Comparison of ENCODE assay signal across 10 cellular contexts in the genomic region with DNA sequence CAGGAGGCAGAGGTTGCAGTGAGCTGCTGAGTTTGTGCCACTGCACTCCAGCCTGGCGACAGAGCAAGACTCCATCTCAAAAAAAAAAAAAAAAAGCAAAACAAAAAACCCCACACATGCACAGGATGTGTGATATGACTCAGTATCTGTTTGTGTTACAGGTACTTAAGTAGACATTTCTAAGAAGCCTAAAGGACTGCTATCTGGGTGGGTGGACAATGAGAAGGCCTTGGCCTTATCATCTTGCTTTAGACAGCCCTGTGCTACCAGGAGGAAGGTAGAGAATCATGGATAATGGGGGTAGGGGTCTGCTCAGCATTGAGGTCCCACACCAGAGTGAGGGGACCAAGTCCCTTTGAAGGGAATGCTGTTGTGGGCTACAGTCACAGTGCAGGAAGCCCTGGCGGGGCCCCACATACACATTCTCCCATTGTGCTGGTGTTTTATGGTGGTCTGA. TPM values are rescaled to one million over a fixed set of nuclear protein-coding genes. Genes with fewer than 3 reads are reported as not detected.
DNase-seq lines count a peak whose midpoint lies in the region; ATAC-seq and TF ChIP-seq lines count a peak whose summit lies in the region.
"Had no signal": no experiment of that assay in that cellular context is flagged by ENCODE, and none has a peak within 500 bp of the region (broad histone marks: within the 10 kb centered on the region; RNA-seq: fewer than 3 reads in every experiment).

No MANE protein-coding gene starts in this region.

- no peak overlapping the region for H2AFZ ChIP-seq in MM.1S (ENCODE audit: low read length)

- H3K4me1 ChIP-seq in BLaER1 (peaks cover 100% of the 10 kb centered on the region), vagina (peaks cover 7% of the 10 kb centered on the region), MM.1S (ENCODE audit: low read length) (no peaks in the 10 kb centered on the region)
- H3K4me1 ChIP-seq: Caco-2 had no signal

- H3K9me3 Mint-ChIP-seq in effector memory CD8-positive, alpha-beta T cell: no peaks in the 10 kb centered on the region

- peak overlapping the region; percentile 56 to 72 for H3K4me3 Mint-ChIP-seq in effector memory CD8-positive, alpha-beta T cell

- H3K27ac ChIP-seq in BLaER1: no peak overlapping the region
- H3K27ac ChIP-seq in vagina: no peak overlapping the region
- no peak overlapping the region for H3K27ac ChIP-seq in brain microvascular endothelial cell
- no peak overlapping the region for H3K27ac ChIP-seq in MM.1S (ENCODE audit: low read length)

- TF ChIP-seq POLR2A in vagina (IDR thresholded peaks at IDR 0.05): no peak

- H3K4me1 Mint-ChIP-seq in effector memory CD8-positive, alpha-beta T cell (ENCODE audit: low read depth in 2 of 2): peaks cover 27 to 50% of the 10 kb centered on the region in 2 donors

- H3K27ac Mint-ChIP-seq in effector memory CD8-positive, alpha-beta T cell: peak overlapping the region; percentile 84 to 94

- no peaks in the 10 kb centered on the region for H3K27me3 Mint-ChIP-seq in effector memory CD8-positive, alpha-beta T cell

- TF ChIP-seq CTCF in vagina (IDR thresholded peaks at IDR 0.05) (no peak), brain microvascular endothelial cell (IDR thresholded peaks at IDR 0.05; ENCODE audit: low read depth, low read length, missing control alignments) (no peak), MM.1S (IDR thresholded peaks at IDR 0.05; ENCODE audit: low read length) (no peak)

- H3K9me3 ChIP-seq in BLaER1 (no peaks in the 10 kb centered on the region), vagina (no peaks in the 10 kb centered on the region), MM.1S (replicated peaks; ENCODE audit: insufficient read depth, low read length) (no peaks in the 10 kb centered on the region)
- H3K9me3 ChIP-seq: Caco-2 had no signal

- no peaks in the 10 kb centered on the region for H3K9me2 ChIP-seq in MM.1S (replicated peaks; ENCODE audit: insufficient read depth, low read length)

- H3K79me2 ChIP-seq in MM.1S (ENCODE audit: low read length): no peaks in the 10 kb centered on the region

- in situ Hi-C loops in brain microvascular endothelial cell (cut with HindIII; ENCODE audit: low pct_ligation_motif_present, low sequenced_read_pairs): no loop called here

- H3K27me3 ChIP-seq in BLaER1 (no peaks in the 10 kb centered on the region), vagina (no peaks in the 10 kb centered on the region), brain microvascular endothelial cell (replicated peaks) (no peaks in the 10 kb centered on the region), MM.1S (replicated peaks; ENCODE audit: insufficient read depth, low read length) (no peaks in the 10 kb centered on the region)

- H3K4me3 ChIP-seq in BLaER1 (no peak overlapping the region), vagina (no peak overlapping the region), brain microvascular endothelial cell (ENCODE audit: low read depth, low read length) (no peak overlapping the region), MM.1S (ENCODE audit: low read length) (no peak overlapping the region)

- H4K20me1 ChIP-seq in BLaER1 (peaks cover 76% of the 10 kb centered on the region), MM.1S (ENCODE audit: insufficient read depth, low read length) (no peaks in the 10 kb centered on the region)

- no peak for DNase-seq in effector memory CD8-positive, alpha-beta T cell
- DNase-seq in vagina (ENCODE audit: extremely low spot score in 2 of 2) (no peak), brain microvascular endothelial cell (no peak), MM.1S (no peak), middle frontal gyrus (ENCODE audit: extremely low spot score, low spot score) (no peak)
- DNase-seq: Caco-2, NCI-H2171 treated with DMSO at 0.1 percent for 48 hours had no signal

- ATAC-seq in GM18868 (IDR thresholded peaks at IDR 0.05; ENCODE audit: unreplicated experiment) (peak; percentile 82), HG03565 (IDR thresholded peaks at IDR 0.05; ENCODE audit: unreplicated experiment) (peak; percentile 75)
- ATAC-seq in effector memory CD8-positive, alpha-beta T cell (replicated peaks): peak; percentile 75

- intact Hi-C loops in vagina (cut with DNase I): no loop called here

- peaks cover 72% of the 10 kb centered on the region for H3K36me3 ChIP-seq in BLaER1
- H3K36me3 ChIP-seq in vagina: peaks cover 0 to 98% of the 10 kb centered on the region in 2 donors
- H3K36me3 ChIP-seq in brain microvascular endothelial cell (replicated peaks): peaks cover 77% of the 10 kb centered on the region
- 0 out of 2 replicates have a peak, but pooled peaks cover 2% of the 10 kb centered on the region for H3K36me3 ChIP-seq in MM.1S (replicated peaks; ENCODE audit: insufficient read depth, low read length)

- H3K9ac ChIP-seq in BLaER1 (no peak overlapping the region), MM.1S (ENCODE audit: low read length) (no peak overlapping the region)

- H3K4me2 ChIP-seq in BLaER1: peak overlapping the region; percentile 95
- no peak overlapping the region for H3K4me2 ChIP-seq in MM.1S (ENCODE audit: low read depth, low read length)

- no peaks in the 10 kb centered on the region for H3F3A ChIP-seq in MM.1S (ENCODE audit: insufficient read depth, low read length)

- H3K36me3 Mint-ChIP-seq in effector memory CD8-positive, alpha-beta T cell (ENCODE audit: insufficient read depth): peaks cover 59% of the 10 kb centered on the region

RNA-seq across cellular contexts. Expression of gene PLD6, which starts 26.7 kb away (rescaled TPM):
- total RNA-seq in vagina: 0.74 TPM

RNA-seq across cellular contexts. Expression of gene FLCN, which starts 57.6 kb away (rescaled TPM):
- total RNA-seq in vagina: 82.0 TPM
